21 cellular contexts compared by ENCODE assay signal in the genomic region with DNA sequence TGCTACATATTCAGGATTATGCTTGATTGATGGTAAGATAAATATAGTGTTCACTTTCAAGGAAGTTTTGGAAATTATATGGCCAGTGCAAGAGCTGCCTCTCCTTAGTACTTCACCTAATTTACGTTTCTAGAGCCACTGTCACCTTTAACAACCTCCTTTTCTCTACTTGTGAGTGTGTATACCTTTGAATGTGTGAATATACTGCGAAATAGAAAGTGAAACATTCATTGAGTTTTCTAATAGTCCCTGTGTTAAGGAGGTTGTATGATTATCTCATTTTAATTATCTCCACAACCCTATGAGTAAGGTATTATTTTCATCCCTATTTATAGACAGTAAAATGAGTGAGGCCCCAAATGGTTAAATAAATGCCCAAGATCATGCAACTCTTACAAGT.
A peak's percentile ranks its signal among the peaks of the same experiment; 100 is the strongest.
DNase-seq lines count a peak whose midpoint lies in the region; ATAC-seq and TF ChIP-seq lines count a peak whose summit lies in the region.
"Had no signal": no experiment of that assay in that cellular context is flagged by ENCODE, and none has a peak within 500 bp of the region (broad histone marks: within the 10 kb centered on the region; RNA-seq: fewer than 3 reads in every experiment).

No MANE protein-coding gene starts in this region.

- peak overlapping the region; percentile 42 for H3K4me3 ChIP-seq in OCI-LY3 (ENCODE audit: low read length)
- H3K4me3 ChIP-seq in upper lobe of right lung, result no peak overlapping the region

- peak overlapping the region; percentile 64 for H2AFZ ChIP-seq in OCI-LY3 (ENCODE audit: low read depth, low read length)

- H3K4me1 ChIP-seq in OCI-LY3 (ENCODE audit: low read length) (peaks cover 15% of the 10 kb centered on the region), upper lobe of right lung (no peaks in the 10 kb centered on the region)

- H3K4me2 ChIP-seq in OCI-LY3 (ENCODE audit: low read length), result peak overlapping the region; percentile 51

- no peak for DNase-seq in Kasumi-1 (lab: John Stamatoyannopoulos, UW)
- no peak for DNase-seq in SK-N-DZ (ENCODE audit: low spot score)
- DNase-seq in upper lobe of right lung, result no peak
- DNase-seq: ACHN; C1 segment of cervical spinal cord; CD8-positive, alpha-beta memory T cell; DMS53; EL; H9; NCI-H1092 treated with DMSO at 0.1 percent for 48 hours; NCI-H146; NCI-H2081; NCI-H2171 treated with DMSO at 0.1 percent for 48 hours; NCI-H446; SW 1271; T-helper 2 cell had no signal

- peak; percentile 53 for ATAC-seq in GM18907 (IDR thresholded peaks at IDR 0.05; ENCODE audit: unreplicated experiment)
- peak; percentile 61 for ATAC-seq in HG02943 (IDR thresholded peaks at IDR 0.05; ENCODE audit: low read depth, unreplicated experiment)
- ATAC-seq in HG03521 (IDR thresholded peaks at IDR 0.05; ENCODE audit: unreplicated experiment), result no peak
- no peak for ATAC-seq in upper lobe of right lung
- ATAC-seq: Right ventricle myocardium inferior had no signal

- H3K27ac ChIP-seq in OCI-LY3 (ENCODE audit: low read length) (no peak overlapping the region), upper lobe of right lung (no peak overlapping the region)

- H4K20me1 ChIP-seq in OCI-LY3 (ENCODE audit: insufficient read depth, low read length), result no peaks in the 10 kb centered on the region

- no peaks in the 10 kb centered on the region for H3K9me3 ChIP-seq in OCI-LY3 (ENCODE audit: insufficient read depth, low read length)
- no peaks in the 10 kb centered on the region for H3K9me3 ChIP-seq in upper lobe of right lung

- H3K36me3 ChIP-seq in OCI-LY3 (replicated peaks; ENCODE audit: low read depth, low read length) (no peaks in the 10 kb centered on the region), upper lobe of right lung (no peaks in the 10 kb centered on the region)

- peak overlapping the region; percentile 14; the same call in 1 of the 2 replicates for H3K9ac ChIP-seq in OCI-LY3 (ENCODE audit: low read length)

- no peak for TF ChIP-seq CTCF in OCI-LY3 (IDR thresholded peaks at IDR 0.05; ENCODE audit: low read depth, low read length)
- no peak for TF ChIP-seq CTCF in upper lobe of right lung (IDR thresholded peaks at IDR 0.05)

- H3K79me2 ChIP-seq in OCI-LY3 (ENCODE audit: low read length), result no peaks in the 10 kb centered on the region

- intact Hi-C loops in upper lobe of right lung (cut with DNase I), result no loop called here

- H3K27me3 ChIP-seq in OCI-LY3 (ENCODE audit: low read depth, low read length) (no peaks in the 10 kb centered on the region), upper lobe of right lung (no peaks in the 10 kb centered on the region)

Comparison
In these comparisons a context has a peak if more than half of its experiments do, and no peak if none do; other contexts are left out.
1. ATAC-seq: peak in GM18907 (single experiment) and HG02943 (single experiment); none in HG03521 (single experiment) and upper lobe of right lung (single experiment).